Comparison of ENCODE assay signal across 1 cellular context in the genomic region with DNA sequence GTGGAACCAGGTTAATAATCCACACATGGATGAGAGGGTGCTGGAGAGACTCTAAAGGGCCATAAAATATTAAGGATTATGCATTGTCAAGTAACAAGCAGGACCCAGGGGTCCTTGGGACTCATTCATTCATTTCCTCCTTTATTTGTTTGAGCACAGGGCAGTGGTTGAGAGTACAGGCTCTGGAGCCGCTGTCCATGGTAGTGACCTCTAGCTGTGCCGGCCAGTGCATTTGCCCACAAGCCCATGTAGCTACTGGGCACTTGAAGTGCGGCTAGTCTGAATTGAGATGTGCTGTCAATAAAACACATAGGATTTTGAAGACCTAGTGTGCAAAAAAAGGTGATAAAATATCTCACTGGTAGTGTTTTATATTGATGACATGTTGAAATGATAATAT.
A peak's percentile ranks its signal among the peaks of the same experiment; 100 is the strongest.
TF ChIP-seq lines count a peak whose summit lies in the region.

No MANE protein-coding gene starts in this region.

TF ChIP-seq in K562, 482 proteins besides CTCF, POLR2A, EP300 and RAD21 (continued from another document):
- no peak for TF ChIP-seq ZBTB33 (CRISPR knock-in tag; IDR thresholded peaks at IDR 0.05)
- TF ChIP-seq, protein P1, sequence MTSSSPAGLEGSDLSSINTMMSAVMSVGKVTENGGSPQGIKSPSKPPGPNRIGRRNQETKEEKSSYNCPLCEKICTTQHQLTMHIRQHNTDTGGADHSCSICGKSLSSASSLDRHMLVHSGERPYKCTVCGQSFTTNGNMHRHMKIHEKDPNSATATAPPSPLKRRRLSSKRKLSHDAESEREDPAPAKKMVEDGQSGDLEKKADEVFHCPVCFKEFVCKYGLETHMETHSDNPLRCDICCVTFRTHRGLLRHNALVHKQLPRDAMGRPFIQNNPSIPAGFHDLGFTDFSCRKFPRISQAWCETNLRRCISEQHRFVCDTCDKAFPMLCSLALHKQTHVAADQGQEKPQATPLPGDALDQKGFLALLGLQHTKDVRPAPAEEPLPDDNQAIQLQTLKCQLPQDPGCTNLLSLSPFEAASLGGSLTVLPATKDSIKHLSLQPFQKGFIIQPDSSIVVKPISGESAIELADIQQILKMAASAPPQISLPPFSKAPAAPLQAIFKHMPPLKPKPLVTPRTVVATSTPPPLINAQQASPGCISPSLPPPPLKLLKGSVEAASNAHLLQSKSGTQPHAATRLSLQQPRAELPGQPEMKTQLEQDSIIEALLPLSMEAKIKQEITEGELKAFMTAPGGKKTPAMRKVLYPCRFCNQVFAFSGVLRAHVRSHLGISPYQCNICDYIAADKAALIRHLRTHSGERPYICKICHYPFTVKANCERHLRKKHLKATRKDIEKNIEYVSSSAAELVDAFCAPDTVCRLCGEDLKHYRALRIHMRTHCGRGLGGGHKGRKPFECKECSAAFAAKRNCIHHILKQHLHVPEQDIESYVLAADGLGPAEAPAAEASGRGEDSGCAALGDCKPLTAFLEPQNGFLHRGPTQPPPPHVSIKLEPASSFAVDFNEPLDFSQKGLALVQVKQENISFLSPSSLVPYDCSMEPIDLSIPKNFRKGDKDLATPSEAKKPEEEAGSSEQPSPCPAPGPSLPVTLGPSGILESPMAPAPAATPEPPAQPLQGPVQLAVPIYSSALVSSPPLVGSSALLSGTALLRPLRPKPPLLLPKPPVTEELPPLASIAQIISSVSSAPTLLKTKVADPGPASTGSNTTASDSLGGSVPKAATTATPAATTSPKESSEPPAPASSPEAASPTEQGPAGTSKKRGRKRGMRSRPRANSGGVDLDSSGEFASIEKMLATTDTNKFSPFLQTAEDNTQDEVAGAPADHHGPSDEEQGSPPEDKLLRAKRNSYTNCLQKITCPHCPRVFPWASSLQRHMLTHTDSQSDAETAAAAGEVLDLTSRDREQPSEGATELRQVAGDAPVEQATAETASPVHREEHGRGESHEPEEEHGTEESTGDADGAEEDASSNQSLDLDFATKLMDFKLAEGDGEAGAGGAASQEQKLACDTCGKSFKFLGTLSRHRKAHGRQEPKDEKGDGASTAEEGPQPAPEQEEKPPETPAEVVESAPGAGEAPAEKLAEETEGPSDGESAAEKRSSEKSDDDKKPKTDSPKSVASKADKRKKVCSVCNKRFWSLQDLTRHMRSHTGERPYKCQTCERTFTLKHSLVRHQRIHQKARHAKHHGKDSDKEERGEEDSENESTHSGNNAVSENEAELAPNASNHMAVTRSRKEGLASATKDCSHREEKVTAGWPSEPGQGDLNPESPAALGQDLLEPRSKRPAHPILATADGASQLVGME (CRISPR knock-in tag; IDR thresholded peaks at IDR 0.05): no peak
- no peak for TF ChIP-seq RBM17 (IDR thresholded peaks at IDR 0.05; ENCODE audit: borderline replicate concordance, low read depth, low read length)
- TF ChIP-seq GABPB1 (CRISPR knock-in tag; IDR thresholded peaks at IDR 0.05): no peak
- TF ChIP-seq FOXJ3 (CRISPR knock-in tag; IDR thresholded peaks at IDR 0.05): no peak
- TF ChIP-seq DPF2 (IDR thresholded peaks at IDR 0.05): no peak
- no peak for TF ChIP-seq TSC22D4 (tag; IDR thresholded peaks at IDR 0.05)
- no peak for TF ChIP-seq ZNF785 (CRISPR knock-in tag; IDR thresholded peaks at IDR 0.05)
- no peak for TF ChIP-seq HES1 (IDR thresholded peaks at IDR 0.05; ENCODE audit: low read depth)
- no peak for TF ChIP-seq ZFPM2 (CRISPR knock-in tag; IDR thresholded peaks at IDR 0.05)
- TF ChIP-seq ZNF766 (CRISPR knock-in tag; conservative IDR thresholded peaks at IDR 0.05): 0 out of 2 replicates have a peak, but pooled peaks have one; percentile 39
- TF ChIP-seq, protein P2, sequence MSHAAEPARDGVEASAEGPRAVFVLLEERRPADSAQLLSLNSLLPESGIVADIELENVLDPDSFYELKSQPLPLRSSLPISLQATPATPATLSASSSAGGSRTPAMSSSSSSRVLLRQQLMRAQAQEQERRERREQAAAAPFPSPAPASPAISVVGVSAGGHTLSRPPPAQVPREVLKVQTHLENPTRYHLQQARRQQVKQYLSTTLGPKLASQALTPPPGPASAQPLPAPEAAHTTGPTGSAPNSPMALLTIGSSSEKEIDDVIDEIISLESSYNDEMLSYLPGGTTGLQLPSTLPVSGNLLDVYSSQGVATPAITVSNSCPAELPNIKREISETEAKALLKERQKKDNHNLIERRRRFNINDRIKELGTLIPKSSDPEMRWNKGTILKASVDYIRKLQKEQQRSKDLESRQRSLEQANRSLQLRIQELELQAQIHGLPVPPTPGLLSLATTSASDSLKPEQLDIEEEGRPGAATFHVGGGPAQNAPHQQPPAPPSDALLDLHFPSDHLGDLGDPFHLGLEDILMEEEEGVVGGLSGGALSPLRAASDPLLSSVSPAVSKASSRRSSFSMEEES (CRISPR knock-in tag; IDR thresholded peaks at IDR 0.05): no peak
